In genomic region chr12:34401659-34402227, GRCh38 we compare ENCODE assay signal across 14 cellular contexts.
DNase-seq lines count a peak whose midpoint lies in the region; ATAC-seq, FAIRE-seq and TF ChIP-seq lines count a peak whose summit lies in the region.
"Had no signal": no experiment of that assay in that cellular context is flagged by ENCODE, and none has a peak within 500 bp of the region (broad histone marks: within the 10 kb centered on the region; RNA-seq: fewer than 3 reads in every experiment).

No MANE protein-coding gene starts in this region.

- no peak overlapping the region for H3K4me2 ChIP-seq in K562 (ENCODE audit: insufficient read depth, low read length)

- no peaks in the 10 kb centered on the region for H3K27me3 Mint-ChIP-seq in type B pancreatic cell

- H3K4me3 Mint-ChIP-seq in type B pancreatic cell = no peak overlapping the region

- H4K20me1 ChIP-seq in K562 (replicated peaks; ENCODE audit: control insufficient read depth, insufficient read depth, low read length) = no peaks in the 10 kb centered on the region

- H3K36me3 Mint-ChIP-seq in type B pancreatic cell = no peaks in the 10 kb centered on the region

- CTCF ChIA-PET in K562 (lab: Yijun Ruan, JAX; ENCODE audit: low intra/inter-chr PET ratio) = no interaction called here

- no peak for TF ChIP-seq CTCF in K562 (IDR thresholded peaks at IDR 0.05 in 2 of 3, conservative IDR thresholded peaks at IDR 0.05 in 1 of 3; ENCODE audit: insufficient read depth in 2 of 3, low read depth in 1 of 3, low read length in 3 of 3)
- no peak for TF ChIP-seq CTCF in type B pancreatic cell (conservative IDR thresholded peaks at IDR 0.05)

- H3K27ac ChIP-seq in K562 (ENCODE audit: extremely low read depth, low read depth, low read length) = no peak overlapping the region
- H3K27ac ChIP-seq: transverse colon had no signal

- TF ChIP-seq EP300 in K562 (IDR thresholded peaks at IDR 0.05; ENCODE audit: low read length) = no peak

- 2% methylated on average over 23 of the region's 28 CpGs for WGBS in K562 (ENCODE audit: insufficient coverage, low coverage, missing lambda C conversion rate)

- no peak for TF ChIP-seq POLR2A in K562 (conservative IDR thresholded peaks at IDR 0.05)

- H3K36me3 ChIP-seq in K562 (ENCODE audit: control insufficient read depth, insufficient read depth, low read length) = no peaks in the 10 kb centered on the region
- H3K36me3 ChIP-seq: transverse colon had no signal

- no peak overlapping the region for H3K9ac ChIP-seq in K562 (ENCODE audit: insufficient read depth in 1 of 2, low read depth in 2 of 2, low read length in 2 of 2)

- no peaks in the 10 kb centered on the region for H3K79me2 ChIP-seq in K562 (ENCODE audit: control insufficient read depth, insufficient read depth, low read length)

- no peak for FAIRE-seq in K562 (lab: Jason Lieb, UNC)

- H3K27ac Mint-ChIP-seq in type B pancreatic cell = no peak overlapping the region

- H3K4me3 ChIP-seq in K562 = no peak overlapping the region
- H3K4me3 ChIP-seq: transverse colon had no signal

- no peaks in the 10 kb centered on the region for H3K9me3 Mint-ChIP-seq in type B pancreatic cell

- no peaks in the 10 kb centered on the region for H3K9me3 ChIP-seq in K562 (replicated peaks; ENCODE audit: control insufficient read depth, insufficient read depth, low read depth, low read length)

- no peak for ATAC-seq in K562
- ATAC-seq in left lobe of liver = no peak

- H3K4me1 Mint-ChIP-seq in type B pancreatic cell (ENCODE audit: unreplicated experiment) = no peaks in the 10 kb centered on the region

- intact Hi-C loops in K562 (cut with micrococcal nuclease) = no loop called here

- no peak for TF ChIP-seq RAD21 in K562 (CRISPR knock-in tag; conservative IDR thresholded peaks at IDR 0.05 in 1 of 2, IDR thresholded peaks at IDR 0.05 in 1 of 2)

- H3K27me3 ChIP-seq in K562 (ENCODE audit: control insufficient read depth in 2 of 2, insufficient read depth in 2 of 2, low read length in 2 of 2) = peaks cover 0 to 38% of the 10 kb centered on the region in 2 experiments; a peak in 2 of 5 replicates
- H3K27me3 ChIP-seq: transverse colon had no signal

- POLR2A ChIA-PET in K562 (lab: Yijun Ruan, JAX) = no interaction called here

- no peaks in the 10 kb centered on the region for H3K9me1 ChIP-seq in K562 (ENCODE audit: control insufficient read depth, insufficient read depth, low read length)

- in situ Hi-C loops in K562 (cut with MboI) = no loop called here

- BruUV-seq in K562 (replicated peaks; lab: Mats Ljungman, UMichigan) = no TSS peak

- no peak overlapping the region for H2AFZ ChIP-seq in K562 (ENCODE audit: low read depth, low read length)

- DNase-seq in activated effector memory CD4-positive, alpha-beta T cell treated with anti-CD3 and anti-CD28 coated beads, Interleukin-2, amount 50 U/mL, for 16 hours = peak; percentile 45
- DNase-seq in activated effector memory CD4-positive, alpha-beta T cell treated with Interleukin-2 at 50 U/mL for 16 hours = no peak
- DNase-seq in K562 (ENCODE audit: extremely low read depth in 1 of 4, low spot score in 3 of 4) (peak in 3 of 4 experiments; percentile 0 to 1 (median 1)), left lobe of liver (ENCODE audit: low spot score) (peak; percentile 38), type B pancreatic cell (ENCODE audit: extremely low spot score, unreplicated experiment) (peak; percentile 57), SW 1271 (lab: John Stamatoyannopoulos, UW) (no peak), NCI-H510A (lab: John Stamatoyannopoulos, UW) (no peak)
- DNase-seq in effector CD8-positive, alpha-beta T cell (lab: John Stamatoyannopoulos, UW) = no peak
- DNase-seq: anterior cingulate cortex; DMS79 treated with DMSO at 0.1 percent for 48 hours; IMR-90; NCI-H187; NK-92 treated with Interleukin-12 subunit alpha and Interleukin-12 subunit beta, amount 100 ng/mL, for 24 hours had no signal

- no peaks in the 10 kb centered on the region for H3K4me1 ChIP-seq in K562 (replicated peaks in 1 of 2; ENCODE audit: control insufficient read depth in 2 of 2, insufficient read depth in 2 of 2, low read length in 2 of 2)
- H3K4me1 ChIP-seq: transverse colon had no signal

TF ChIP-seq in K562, 482 proteins besides CTCF, POLR2A, EP300 and RAD21:
- TF ChIP-seq RFX7 (CRISPR knock-in tag; IDR thresholded peaks at IDR 0.05) (no peak), ZNF134 (CRISPR knock-in tag; conservative IDR thresholded peaks at IDR 0.05) (no peak), ESRRB (CRISPR knock-in tag; IDR thresholded peaks at IDR 0.05; ENCODE audit: borderline replicate concordance) (no peak), RB1 (IDR thresholded peaks at IDR 0.05; ENCODE audit: low read depth) (no peak), CEBPG (CRISPR knock-in tag; IDR thresholded peaks at IDR 0.05) (no peak), CEBPG (tag; conservative IDR thresholded peaks at IDR 0.05 in 1 of 2, IDR thresholded peaks at IDR 0.05 in 1 of 2) (no peak), FIP1L1 (IDR thresholded peaks at IDR 0.05; ENCODE audit: low read depth, low read length, poor library complexity, severe bottlenecking) (no peak), HMBOX1 (IDR thresholded peaks at IDR 0.05) (no peak), HSF4 (CRISPR knock-in tag; IDR thresholded peaks at IDR 0.05; ENCODE audit: borderline replicate concordance) (no peak), ZBTB1 (CRISPR knock-in tag; IDR thresholded peaks at IDR 0.05; ENCODE audit: borderline replicate concordance, low read depth) (no peak), NFIC (IDR thresholded peaks at IDR 0.05) (no peak), HDGF (IDR thresholded peaks at IDR 0.05) (no peak), ILK (tag; IDR thresholded peaks at IDR 0.05; ENCODE audit: borderline replicate concordance, low read depth) (no peak), MAFF (IDR thresholded peaks at IDR 0.05; ENCODE audit: low read length) (no peak), ILF3 (IDR thresholded peaks at IDR 0.05; ENCODE audit: borderline replicate concordance) (no peak), ZFP36 (IDR thresholded peaks at IDR 0.05; ENCODE audit: low read depth, low read length, partially characterized antibody) (no peak), ZBTB34 (CRISPR knock-in tag; IDR thresholded peaks at IDR 0.05) (no peak), ZNF609 (CRISPR knock-in tag; IDR thresholded peaks at IDR 0.05; ENCODE audit: borderline replicate concordance) (no peak), MCM7 (IDR thresholded peaks at IDR 0.05) (no peak), ZNF274 (IDR thresholded peaks at IDR 0.05; ENCODE audit: borderline replicate concordance, low read depth, low read length) (no peak)

Comparison
In these comparisons a context has a peak if more than half of its experiments do, and no peak if none do; other contexts are left out.
1. DNase-seq: peak in activated effector memory CD4-positive, alpha-beta T cell treated with anti-CD3 and anti-CD28 coated beads, Interleukin-2, amount 50 U/mL, for 16 hours (single experiment), K562 (3 of 4), left lobe of liver (single experiment) and type B pancreatic cell (single experiment); none in activated effector memory CD4-positive, alpha-beta T cell treated with Interleukin-2 at 50 U/mL for 16 hours (single experiment), SW 1271 (0 of 2), effector CD8-positive, alpha-beta T cell (single experiment) and NCI-H510A (single experiment).